31 cellular contexts compared by ENCODE assay signal in genomic region chr2:73383036-73383435, GRCh38.
"Had no signal": no experiment of that assay in that cellular context is flagged by ENCODE, and none has a peak within 500 bp of the region (broad histone marks: within the 10 kb centered on the region; RNA-seq: fewer than 3 reads in every experiment).

No MANE protein-coding gene starts in this region.

- H3K9me3 ChIP-seq: ovary, psoas muscle, spleen, suprapubic skin, testis, tibial artery, transverse colon, upper lobe of right lung, uterus had no signal

- H3K4me3 ChIP-seq: neural progenitor cell, ovary, psoas muscle, skin epidermis, smooth muscle cell, spleen, suprapubic skin, testis, tibial artery, transverse colon, upper lobe of right lung, uterus had no signal

- DNase-seq: natural killer cell; occipital lobe; ovary; posterior cingulate gyrus; psoas muscle; right cardiac atrium; spleen; stimulated activated CD4-positive, alpha-beta T cell treated with anti-CD3 and anti-CD28 coated beads, Interleukin-12 subunit alpha, Interleukin-12 subunit beta, amount 100 ng/mL, for 4 hours; stimulated activated CD4-positive, alpha-beta T cell treated with anti-CD3 and anti-CD28 coated beads, Interleukin-1b, Interleukin-23, amount 100 ng/mL, for 48 hours; stimulated activated CD4-positive, alpha-beta T cell treated with anti-CD3 and anti-CD28 coated beads, Interleukin-4, amount 100 ng/mL, for 1 hour; stimulated activated CD4-positive, alpha-beta T cell treated with anti-CD3 and anti-CD28 coated beads, Interleukin-4, amount 100 ng/mL, for 4 hours; stimulated activated CD8-positive, alpha-beta memory T cell treated with anti-CD3 and anti-CD28 coated beads, Interleukin-4, amount 100 ng/mL, for 48 hours; stimulated activated naive CD4-positive, alpha-beta T cell; stimulated activated naive CD8-positive, alpha-beta T cell treated with anti-CD3 and anti-CD28 coated beads, Interleukin-15, amount 100 ng/mL, for 72 hours; stimulated activated naive CD8-positive, alpha-beta T cell treated with anti-CD3 and anti-CD28 coated beads, Interleukin-15, Interleukin-2, amounts not matched to agents 100 U/mL and 50 U/mL, for 24 hours; substantia nigra; testis; tibial artery; transverse colon; upper lobe of right lung; uterus had no signal

- H3K4me3 Mint-ChIP-seq: natural killer cell; neural progenitor cell; stimulated activated memory B cell treated with anti-CD40 and anti-IgM and Interleukin-4, amounts not matched to agents 10 μg/mL and 1 μg/mL and 100 μg/mL, for 72 hours; stimulated activated naive CD8-positive, alpha-beta T cell treated with anti-CD3 and anti-CD28 coated beads, Interleukin-15, amount 100 ng/mL, for 72 hours; type B pancreatic cell had no signal

- H3K27ac Mint-ChIP-seq: natural killer cell; nephron; neural progenitor cell; progenitor cell of endocrine pancreas; stimulated activated memory B cell treated with anti-CD40 and anti-IgM and Interleukin-4, amounts not matched to agents 10 μg/mL and 1 μg/mL and 100 μg/mL, for 72 hours; stimulated activated naive CD8-positive, alpha-beta T cell treated with anti-CD3 and anti-CD28 coated beads, Interleukin-15, amount 100 ng/mL, for 72 hours; type B pancreatic cell had no signal

- H2AFZ ChIP-seq: neural progenitor cell, parathyroid adenoma had no signal

- H3K9me3 Mint-ChIP-seq: natural killer cell; nephron; neural progenitor cell; stimulated activated memory B cell treated with anti-CD40 and anti-IgM and Interleukin-4, amounts not matched to agents 10 μg/mL and 1 μg/mL and 100 μg/mL, for 72 hours; stimulated activated naive CD8-positive, alpha-beta T cell treated with anti-CD3 and anti-CD28 coated beads, Interleukin-15, amount 100 ng/mL, for 72 hours had no signal

- H3K36me3 ChIP-seq: neural progenitor cell, ovary, spleen, suprapubic skin, tibial artery, transverse colon, upper lobe of right lung, uterus had no signal

- H3K4me1 ChIP-seq: parathyroid adenoma, uterus had no signal

- H3K9ac ChIP-seq: neural progenitor cell, parathyroid adenoma had no signal

- ATAC-seq: natural killer cell; psoas muscle; right cardiac atrium; sciatic nerve; stimulated activated memory B cell treated with anti-CD40 and anti-IgM and Interleukin-4, amounts not matched to agents 10 μg/mL and 1 μg/mL and 100 μg/mL, for 72 hours; stimulated activated naive CD8-positive, alpha-beta T cell treated with anti-CD3 and anti-CD28 coated beads, Interleukin-15, amount 100 ng/mL, for 72 hours; stimulated activated naive CD8-positive, alpha-beta T cell treated with anti-CD3 and anti-CD28 coated beads, Interleukin-15, Interleukin-2, amounts not matched to agents 100 U/mL and 50 U/mL, for 24 hours; upper lobe of right lung had no signal

- H3K36me3 Mint-ChIP-seq: natural killer cell; neural progenitor cell; stimulated activated memory B cell treated with anti-CD40 and anti-IgM and Interleukin-4, amounts not matched to agents 10 μg/mL and 1 μg/mL and 100 μg/mL, for 72 hours had no signal

- H3K27me3 ChIP-seq: ovary, testis, uterus had no signal

- H3K27me3 Mint-ChIP-seq: stimulated activated naive CD8-positive, alpha-beta T cell treated with anti-CD3 and anti-CD28 coated beads, Interleukin-15, amount 100 ng/mL, for 72 hours had no signal

- H3K27ac ChIP-seq: neural progenitor cell, ovary, parathyroid adenoma, psoas muscle, skin epidermis, spleen, suprapubic skin, testis, tibial artery, transverse colon, upper lobe of right lung, uterus had no signal

- H3K4me2 ChIP-seq: neural progenitor cell, smooth muscle cell had no signal
